Comparison of ENCODE assay signal across 30 cellular contexts in the genomic region with DNA sequence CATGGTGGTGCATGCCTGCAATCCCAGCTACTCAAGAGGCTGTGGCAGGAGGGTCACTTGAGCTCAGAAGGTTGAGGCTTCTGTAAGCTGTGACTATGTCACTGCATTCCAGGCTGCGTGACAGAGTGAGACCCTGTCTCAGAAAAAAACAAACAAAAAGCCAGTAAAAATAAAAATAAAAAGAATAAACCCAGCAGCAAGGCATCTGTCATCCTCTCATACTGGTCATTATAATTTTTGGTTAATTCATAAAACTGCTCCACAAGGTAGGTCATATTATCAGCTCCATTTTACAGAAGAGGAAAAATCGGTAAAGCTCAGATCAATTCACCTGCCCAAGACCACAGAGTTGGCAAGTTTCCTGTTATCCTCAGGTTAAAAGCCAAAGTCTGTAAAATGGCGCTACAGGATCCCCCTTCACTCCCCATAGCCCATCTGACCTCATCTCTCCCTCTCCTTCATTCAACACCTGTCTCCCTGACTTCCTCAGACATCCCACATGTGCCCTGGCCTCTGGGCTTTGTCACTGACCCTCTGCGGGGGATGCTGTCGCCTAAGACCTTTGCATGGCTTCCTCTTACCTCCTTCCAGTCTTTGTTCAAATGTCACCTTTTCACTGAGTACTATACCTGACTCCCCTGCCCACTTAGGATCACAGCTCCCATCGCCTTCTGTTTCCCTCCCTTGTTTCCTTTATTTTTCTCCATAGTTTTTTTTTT.
DNase-seq lines count a peak whose midpoint lies in the region; ATAC-seq and TF ChIP-seq lines count a peak whose summit lies in the region.
"Had no signal": no experiment of that assay in that cellular context is flagged by ENCODE, and none has a peak within 500 bp of the region (broad histone marks: within the 10 kb centered on the region; RNA-seq: fewer than 3 reads in every experiment).

No MANE protein-coding gene starts in this region.

- no peaks in the 10 kb centered on the region for H3K4me1 Mint-ChIP-seq in activated CD8-positive, alpha-beta T cell treated with anti-CD3 and anti-CD28 coated beads for 36 hours (ENCODE audit: low read depth)
- H3K4me1 Mint-ChIP-seq in activated CD8-positive, alpha-beta T cell treated with anti-CD3 and anti-CD28 coated beads, Interleukin-2, amount 10 ng/mL, durations not matched to agents 7 days and 5 days (ENCODE audit: low read depth) = peaks cover 2% of the 10 kb centered on the region
- H3K4me1 Mint-ChIP-seq in progenitor cell of endocrine pancreas (ENCODE audit: low read depth) = peaks cover 3% of the 10 kb centered on the region
- H3K4me1 Mint-ChIP-seq in CD14-positive monocyte = peaks cover 4% of the 10 kb centered on the region

- ATAC-seq in activated CD8-positive, alpha-beta T cell treated with anti-CD3 and anti-CD28 coated beads for 36 hours = no peak
- ATAC-seq in activated CD8-positive, alpha-beta T cell treated with anti-CD3 and anti-CD28 coated beads, Interleukin-2, amount 10 ng/mL, durations not matched to agents 7 days and 5 days = no peak
- ATAC-seq in HG03565 (IDR thresholded peaks at IDR 0.05; ENCODE audit: unreplicated experiment) = no peak
- ATAC-seq: gastrocnemius medialis, natural killer cell had no signal

- H3K4me3 Mint-ChIP-seq in activated CD8-positive, alpha-beta T cell treated with anti-CD3 and anti-CD28 coated beads for 36 hours = no peak overlapping the region
- H3K4me3 Mint-ChIP-seq in activated CD8-positive, alpha-beta T cell treated with anti-CD3 and anti-CD28 coated beads, Interleukin-2, amount 10 ng/mL, durations not matched to agents 7 days and 5 days = no peak overlapping the region
- H3K4me3 Mint-ChIP-seq in progenitor cell of endocrine pancreas (ENCODE audit: low read depth) (no peak overlapping the region), CD14-positive monocyte (no peak overlapping the region)
- H3K4me3 Mint-ChIP-seq: activated CD4-positive, alpha-beta memory T cell treated with anti-CD3 and anti-CD28 coated beads for 36 hours; natural killer cell had no signal

- CTCF ChIA-PET in activated CD8-positive, alpha-beta T cell treated with anti-CD3 and anti-CD28 coated beads for 36 hours (lab: Charles Lee) = interaction anchor here (1.0 to 1.4 kb wide), 2 partner anchors 10 to 20 kb away, joined by 3 to 4 read pairs; no protein-coding TSS in a partner anchor
- CTCF ChIA-PET in activated CD8-positive, alpha-beta T cell treated with anti-CD3 and anti-CD28 coated beads, Interleukin-2, amount 10 ng/mL, durations not matched to agents 7 days and 5 days (lab: Charles Lee) = no interaction called here
- CTCF ChIA-PET in PC-9 (lab: Charles Lee) (no interaction called here), OCI-LY7 (lab: Charles Lee; ENCODE audit: unreplicated experiment) (no interaction called here)

- BruUV-seq in PC-9 (replicated peaks; lab: Mats Ljungman, UMichigan) (no TSS peak), OCI-LY7 (replicated peaks; lab: Mats Ljungman, UMichigan) (no TSS peak)

- H3K27me3 ChIP-seq in PC-9 (ENCODE audit: insufficient read depth, low read depth) = no peaks in the 10 kb centered on the region
- no peaks in the 10 kb centered on the region for H3K27me3 ChIP-seq in colonic mucosa
- H3K27me3 ChIP-seq: brain microvascular endothelial cell, esophagus squamous epithelium, gastrocnemius medialis, sigmoid colon, stomach, tibial nerve had no signal

- peak overlapping the region; percentile 25 for H3K27ac Mint-ChIP-seq in activated CD8-positive, alpha-beta T cell treated with anti-CD3 and anti-CD28 coated beads for 36 hours
- no peak overlapping the region for H3K27ac Mint-ChIP-seq in activated CD8-positive, alpha-beta T cell treated with anti-CD3 and anti-CD28 coated beads, Interleukin-2, amount 10 ng/mL, durations not matched to agents 7 days and 5 days
- H3K27ac Mint-ChIP-seq in progenitor cell of endocrine pancreas (peak overlapping the region; percentile 47), CD14-positive monocyte (peak overlapping the region in 1 of 7 donors; percentile 17)
- H3K27ac Mint-ChIP-seq: activated CD4-positive, alpha-beta memory T cell treated with anti-CD3 and anti-CD28 coated beads for 36 hours; natural killer cell had no signal

- peaks cover 35% of the 10 kb centered on the region for H3K4me1 ChIP-seq in PC-9 (replicated peaks; ENCODE audit: insufficient read depth)
- no peaks in the 10 kb centered on the region for H3K4me1 ChIP-seq in colonic mucosa
- no peaks in the 10 kb centered on the region for H3K4me1 ChIP-seq in OCI-LY7 (ENCODE audit: insufficient read depth, low read length, poor library complexity, severe bottlenecking)
- H3K4me1 ChIP-seq: gastrocnemius medialis, tibial nerve had no signal

- H2AFZ ChIP-seq in PC-9 (no peak overlapping the region), OCI-LY7 (ENCODE audit: low read length) (no peak overlapping the region)
- H2AFZ ChIP-seq: GM23248 had no signal

- H3K36me3 Mint-ChIP-seq in activated CD8-positive, alpha-beta T cell treated with anti-CD3 and anti-CD28 coated beads for 36 hours (ENCODE audit: low read depth) = no peaks in the 10 kb centered on the region
- H3K36me3 Mint-ChIP-seq in activated CD8-positive, alpha-beta T cell treated with anti-CD3 and anti-CD28 coated beads, Interleukin-2, amount 10 ng/mL, durations not matched to agents 7 days and 5 days (ENCODE audit: low read depth) = no peaks in the 10 kb centered on the region
- H3K36me3 Mint-ChIP-seq in progenitor cell of endocrine pancreas (ENCODE audit: insufficient read depth) = no peaks in the 10 kb centered on the region
- H3K36me3 Mint-ChIP-seq in CD14-positive monocyte = no peaks in the 10 kb centered on the region
- H3K36me3 Mint-ChIP-seq: activated CD4-positive, alpha-beta memory T cell treated with anti-CD3 and anti-CD28 coated beads for 36 hours; natural killer cell had no signal

- DNase-seq in activated CD8-positive, alpha-beta T cell treated with anti-CD3 and anti-CD28 coated beads for 36 hours = no peak
- no peak for DNase-seq in activated CD8-positive, alpha-beta T cell treated with anti-CD3 and anti-CD28 coated beads, Interleukin-2, amount 10 ng/mL, durations not matched to agents 7 days and 5 days
- DNase-seq in PC-9 (no peak), colonic mucosa (no peak), progenitor cell of endocrine pancreas (ENCODE audit: low spot score, unreplicated experiment) (no peak), OCI-LY7 (ENCODE audit: low spot score) (no peak), CD14-positive monocyte (ENCODE audit: low spot score) (no peak)
- DNase-seq: 8988T; activated CD4-positive, alpha-beta memory T cell treated with anti-CD3 and anti-CD28 coated beads for 36 hours; activated CD4-positive, CD25-positive, alpha-beta regulatory T cell; activated gamma-delta T cell treated with Interleukin-2 at 50 U/mL for 16 hours; AML-193; brain microvascular endothelial cell; effector memory CD4-positive, alpha-beta T cell; esophagus squamous epithelium; gastrocnemius medialis; GDM1; GM23248; hippocampal formation; natural killer cell; NCI-H1092 treated with DMSO at 0.1 percent for 48 hours; NCI-H187 treated with DMSO at 0.1 percent for 48 hours; NCI-H69; posterior cingulate gyrus; sigmoid colon; stimulated activated CD4-positive, alpha-beta T cell treated with anti-CD3 and anti-CD28 coated beads, Interleukin-15, amount 100 ng/mL, for 24 hours; stomach; T1000 had no signal

- H3K9me3 Mint-ChIP-seq in activated CD8-positive, alpha-beta T cell treated with anti-CD3 and anti-CD28 coated beads for 36 hours = no peaks in the 10 kb centered on the region
- no peaks in the 10 kb centered on the region for H3K9me3 Mint-ChIP-seq in activated CD8-positive, alpha-beta T cell treated with anti-CD3 and anti-CD28 coated beads, Interleukin-2, amount 10 ng/mL, durations not matched to agents 7 days and 5 days (ENCODE audit: insufficient read depth)
- H3K9me3 Mint-ChIP-seq in progenitor cell of endocrine pancreas (ENCODE audit: low read depth) (no peaks in the 10 kb centered on the region), CD14-positive monocyte (no peaks in the 10 kb centered on the region)
- H3K9me3 Mint-ChIP-seq: activated CD4-positive, alpha-beta memory T cell treated with anti-CD3 and anti-CD28 coated beads for 36 hours; natural killer cell had no signal

- H3K36me3 ChIP-seq in PC-9 (ENCODE audit: low read depth) (no peaks in the 10 kb centered on the region), colonic mucosa (no peaks in the 10 kb centered on the region), OCI-LY7 (ENCODE audit: insufficient read depth, low read length) (no peaks in the 10 kb centered on the region)
- H3K36me3 ChIP-seq: brain microvascular endothelial cell, esophagus squamous epithelium, gastrocnemius medialis, sigmoid colon, stomach, tibial nerve had no signal

- H3K9me3 ChIP-seq in PC-9 (ENCODE audit: insufficient read depth, low read depth) (no peaks in the 10 kb centered on the region), colonic mucosa (no peaks in the 10 kb centered on the region), OCI-LY7 (ENCODE audit: low read length) (no peaks in the 10 kb centered on the region)
- H3K9me3 ChIP-seq: esophagus squamous epithelium, gastrocnemius medialis, sigmoid colon, stomach, tibial nerve had no signal

- H3F3A ChIP-seq in PC-9 (ENCODE audit: insufficient read depth, low read depth) = peaks cover 31% of the 10 kb centered on the region

- H3K4me3 ChIP-seq in PC-9 (no peak overlapping the region), colonic mucosa (no peak overlapping the region), OCI-LY7 (ENCODE audit: low read depth, low read length, poor library complexity, severe bottlenecking) (no peak overlapping the region)
- H3K4me3 ChIP-seq: esophagus squamous epithelium, gastrocnemius medialis, GM23248, sigmoid colon, stomach, tibial nerve had no signal

- H3K4me2 ChIP-seq in PC-9 (no peak overlapping the region), OCI-LY7 (ENCODE audit: low read length) (no peak overlapping the region)

- H3K27ac ChIP-seq in PC-9 = peak overlapping the region; percentile 92
- H3K27ac ChIP-seq in colonic mucosa = peak overlapping the region; percentile 69
- H3K27ac ChIP-seq in OCI-LY7 (ENCODE audit: low read depth, low read length, poor library complexity, severe bottlenecking) = no peak overlapping the region
- H3K27ac ChIP-seq: brain microvascular endothelial cell, gastrocnemius medialis, sigmoid colon, stomach, tibial nerve had no signal

- H3K79me2 ChIP-seq in PC-9 (ENCODE audit: low read depth) = no peaks in the 10 kb centered on the region
- no peaks in the 10 kb centered on the region for H3K79me2 ChIP-seq in OCI-LY7 (ENCODE audit: insufficient read depth, low read depth, low read length)

- intact Hi-C loops in activated CD8-positive, alpha-beta T cell treated with anti-CD3 and anti-CD28 coated beads for 36 hours (cut with micrococcal nuclease) = no loop called here
- intact Hi-C loops in PC-9 (cut with micrococcal nuclease; ENCODE audit: unreplicated experiment) (no loop called here), colonic mucosa (cut with DNase I) (no loop called here), OCI-LY7 (cut with micrococcal nuclease; ENCODE audit: unreplicated experiment) (no loop called here), CD14-positive monocyte (cut with micrococcal nuclease) (no loop called here)

- TF ChIP-seq CTCF in activated CD8-positive, alpha-beta T cell treated with anti-CD3 and anti-CD28 coated beads for 36 hours (IDR thresholded peaks at IDR 0.05) = no peak
- TF ChIP-seq CTCF in PC-9 (conservative IDR thresholded peaks at IDR 0.05) (no peak), colonic mucosa (IDR thresholded peaks at IDR 0.05) (no peak), progenitor cell of endocrine pancreas (IDR thresholded peaks at IDR 0.05; ENCODE audit: unreplicated experiment) (no peak), OCI-LY7 (conservative IDR thresholded peaks at IDR 0.05; ENCODE audit: low read length) (no peak), CD14-positive monocyte (IDR thresholded peaks at IDR 0.05) (no peak)

- H3K27me3 Mint-ChIP-seq in activated CD8-positive, alpha-beta T cell treated with anti-CD3 and anti-CD28 coated beads for 36 hours = no peaks in the 10 kb centered on the region
- no peaks in the 10 kb centered on the region for H3K27me3 Mint-ChIP-seq in activated CD8-positive, alpha-beta T cell treated with anti-CD3 and anti-CD28 coated beads, Interleukin-2, amount 10 ng/mL, durations not matched to agents 7 days and 5 days (ENCODE audit: low read depth)
- H3K27me3 Mint-ChIP-seq in progenitor cell of endocrine pancreas = no peaks in the 10 kb centered on the region
- H3K27me3 Mint-ChIP-seq in CD14-positive monocyte (ENCODE audit: low read depth in 3 of 3) = peaks cover 0 to 2% (median 0%) of the 10 kb centered on the region in 3 donors
- H3K27me3 Mint-ChIP-seq: activated CD4-positive, alpha-beta memory T cell treated with anti-CD3 and anti-CD28 coated beads for 36 hours had no signal

- no peak overlapping the region for H3K9ac ChIP-seq in colonic mucosa (ENCODE audit: low read depth in 2 of 2, low read length in 2 of 2)

- H3K9me2 ChIP-seq in PC-9 (ENCODE audit: insufficient read depth) (no peaks in the 10 kb centered on the region), OCI-LY7 (ENCODE audit: insufficient read depth, low read length) (no peaks in the 10 kb centered on the region)

- H4K20me1 ChIP-seq in PC-9 (ENCODE audit: insufficient read depth) (no peaks in the 10 kb centered on the region), OCI-LY7 (ENCODE audit: insufficient read depth, low read length) (no peaks in the 10 kb centered on the region)

- POLR2A ChIA-PET in activated CD8-positive, alpha-beta T cell treated with anti-CD3 and anti-CD28 coated beads for 36 hours (lab: Charles Lee) = no interaction called here
- POLR2A ChIA-PET in activated CD8-positive, alpha-beta T cell treated with anti-CD3 and anti-CD28 coated beads, Interleukin-2, amount 10 ng/mL, durations not matched to agents 7 days and 5 days (lab: Charles Lee) = no interaction called here
- POLR2A ChIA-PET in PC-9 (lab: Charles Lee; ENCODE audit: unreplicated experiment) = no interaction called here
- POLR2A ChIA-PET in OCI-LY7 (lab: Charles Lee) = interaction anchor here (0.6 to 1.0 kb wide), 3 partner anchors 15 to 46 kb away, joined by 3 to 6 read pairs (median 5); no protein-coding TSS in a partner anchor
